27 cellular contexts compared by ENCODE assay signal in genomic region chr4:180225977-180226376, GRCh38.
"Had no signal": no experiment of that assay in that cellular context is flagged by ENCODE, and none has a peak within 500 bp of the region (broad histone marks: within the 10 kb centered on the region; RNA-seq: fewer than 3 reads in every experiment).

No MANE protein-coding gene starts in this region.

- H3K27ac ChIP-seq: stomach, suprapubic skin, testis, thoracic aorta, thyroid gland, tibial artery, tibial nerve, transverse colon, upper lobe of left lung, upper lobe of right lung, uterus, vagina had no signal

- DNase-seq: stimulated activated CD4-positive, alpha-beta T cell treated with anti-CD3 and anti-CD28 coated beads, Interleukin-2, amount 100 ng/mL, for 48 hours; stimulated activated CD4-positive, alpha-beta T cell treated with anti-CD3 and anti-CD28 coated beads, Interleukin-4, amount 100 ng/mL, for 1 hour; stimulated activated CD4-positive, alpha-beta T cell treated with anti-CD3 and anti-CD28 coated beads, Interleukin-4, amount 100 ng/mL, for 24 hours; stimulated activated CD4-positive, alpha-beta T cell treated with anti-CD3 and anti-CD28 coated beads, Interleukin-4, amount 100 ng/mL, for 4 hours; stimulated activated CD8-positive, alpha-beta memory T cell treated with anti-CD3 and anti-CD28 coated beads, Interleukin-4, amount 100 ng/mL, for 48 hours; stimulated activated naive B cell treated with anti-CD40 and anti-IgM and Interleukin-4, amounts not matched to agents 10 μg/mL and 1 μg/mL and 100 μg/mL, for 72 hours; stimulated activated naive CD4-positive, alpha-beta T cell; stimulated activated naive CD4-positive, alpha-beta T cell treated with Interleukin-2 at 50 U/mL for 16 hours; stimulated activated naive CD8-positive, alpha-beta T cell treated with anti-CD3 and anti-CD28 coated beads, Interleukin-15, amount 100 ng/mL, for 72 hours; stimulated activated naive CD8-positive, alpha-beta T cell treated with anti-CD3 and anti-CD28 coated beads, Interleukin-15, Interleukin-2, amounts not matched to agents 100 U/mL and 50 U/mL, for 24 hours; stomach; substantia nigra; testis; thyroid gland; tibial artery; transverse colon; trophoblast cell; upper lobe of left lung; upper lobe of right lung; uterus had no signal

- H3K9me3 ChIP-seq: suprapubic skin, testis, thoracic aorta, thyroid gland, tibial artery, tibial nerve, transverse colon, upper lobe of right lung, uterus, vagina had no signal

- FAIRE-seq: urothelium cell line had no signal

- H3K27me3 ChIP-seq: stomach, suprapubic skin, testis, thyroid gland, tibial artery, tibial nerve, transverse colon, upper lobe of left lung, upper lobe of right lung, uterus, vagina had no signal

- H3K4me3 ChIP-seq: stomach, suprapubic skin, testis, thoracic aorta, thyroid gland, tibial artery, tibial nerve, transverse colon, upper lobe of left lung, upper lobe of right lung, uterus, vagina had no signal

- ATAC-seq: stimulated activated effector memory CD8-positive, alpha-beta T cell treated with anti-CD3 and anti-CD28 coated beads, Interleukin-12 subunit alpha, Interleukin-12 subunit beta, amount 100 ng/mL, for 72 hours; stimulated activated memory B cell treated with anti-CD40 and anti-IgM and Interleukin-4, amounts not matched to agents 10 μg/mL and 1 μg/mL and 100 μg/mL, for 72 hours; stimulated activated naive B cell treated with anti-CD40 and anti-IgM and Interleukin-4, amounts not matched to agents 10 μg/mL and 1 μg/mL and 100 μg/mL, for 72 hours; stimulated activated naive CD8-positive, alpha-beta T cell treated with anti-CD3 and anti-CD28 coated beads, Interleukin-15, amount 100 ng/mL, for 72 hours; stimulated activated naive CD8-positive, alpha-beta T cell treated with anti-CD3 and anti-CD28 coated beads, Interleukin-15, Interleukin-2, amounts not matched to agents 100 U/mL and 50 U/mL, for 24 hours; upper lobe of right lung had no signal

- H3K4me1 ChIP-seq: stomach, suprapubic skin, testis, thyroid gland, tibial artery, tibial nerve, transverse colon, upper lobe of left lung, upper lobe of right lung, uterus, vagina had no signal

- H3K36me3 ChIP-seq: stomach, suprapubic skin, thoracic aorta, thyroid gland, tibial artery, tibial nerve, transverse colon, upper lobe of left lung, upper lobe of right lung, uterus, vagina had no signal
